8 cellular contexts compared by ENCODE assay signal in the genomic region with DNA sequence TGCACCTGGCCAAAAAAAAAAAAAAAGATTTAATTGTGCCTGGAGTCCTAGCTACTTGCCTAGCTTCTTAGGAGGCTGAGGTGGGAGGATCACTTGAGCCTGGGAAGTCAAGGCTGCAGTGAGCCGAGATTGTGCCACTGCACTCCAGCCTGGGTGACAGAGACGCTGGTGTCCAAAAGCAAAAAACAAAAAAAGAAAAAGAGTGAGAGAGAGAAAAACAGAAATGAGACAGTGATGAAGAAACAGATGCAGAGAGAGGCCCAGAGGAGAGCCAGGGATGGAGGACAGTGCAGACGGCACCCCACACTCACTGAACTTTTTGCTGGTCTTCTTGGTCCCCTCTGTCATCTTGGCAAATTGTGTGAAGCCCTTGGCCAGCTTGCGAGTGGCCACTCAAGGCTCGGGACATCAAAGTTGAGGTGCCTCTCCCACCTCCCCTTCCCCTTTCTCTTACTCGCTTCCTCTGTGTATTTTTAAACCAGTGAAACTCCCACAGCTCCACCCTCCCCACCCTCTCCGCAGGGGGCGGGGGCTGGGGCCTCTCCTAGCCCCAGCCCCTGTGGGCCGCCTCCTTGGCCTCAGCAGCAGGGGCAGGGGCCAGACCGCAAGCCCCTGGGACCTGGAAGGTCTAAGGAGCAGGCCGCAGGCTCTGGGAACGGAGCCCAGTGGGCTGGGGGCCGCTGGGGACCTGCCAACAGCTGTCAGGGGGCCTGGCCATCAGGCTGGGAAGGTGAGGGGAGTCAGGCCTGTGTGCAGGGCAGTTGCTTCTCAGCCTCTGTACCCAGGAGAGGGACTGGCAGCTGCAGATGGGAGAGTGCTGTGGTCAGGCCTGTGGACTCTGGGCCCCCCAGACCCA.
DNase-seq lines count a peak whose midpoint lies in the region; ATAC-seq, FAIRE-seq and TF ChIP-seq lines count a peak whose summit lies in the region.

Gene SH2D3C (minus strand): TSS at position 387 of the 856 bp plus-strand sequence. CDS start 39 bp downstream, at position 348.

- H3K27ac ChIP-seq in duodenal mucosa (ENCODE audit: low read depth, low read length) = peak within 1 kb of the TSS; percentile 77

- H3K27me3 ChIP-seq in duodenal mucosa (ENCODE audit: control insufficient read depth in 1 of 2, insufficient read depth in 2 of 2, low read length in 2 of 2) = no peaks in the 10 kb centered on the region

- peak in 3 of 5 experiments; percentile 22 to 64 (median 24) for DNase-seq in T-helper 2 cell
- peak; percentile 62 for DNase-seq in pons (ENCODE audit: low spot score)
- DNase-seq in HTR-8/SVneo (ENCODE audit: insufficient read length, low spot score) = no peak
- no peak for DNase-seq in NCI-H1105 (lab: John Stamatoyannopoulos, UW)
- no peak for DNase-seq in GM10266 (ENCODE audit: extremely low spot score)

- no peak for FAIRE-seq in HTR-8/SVneo (lab: Jason Lieb, UNC)

- H3K4me1 ChIP-seq in duodenal mucosa (ENCODE audit: control insufficient read depth in 1 of 2, insufficient read depth in 2 of 2, low read length in 2 of 2) = peaks cover 0 to 33% of the 10 kb centered on the region in 2 donors

- no peaks in the 10 kb centered on the region for H3K36me3 ChIP-seq in duodenal mucosa (ENCODE audit: control insufficient read depth in 1 of 2, insufficient read depth in 2 of 2, low read length in 2 of 2)

- TF ChIP-seq CTCF in GM12875 (IDR thresholded peaks at IDR 0.05; ENCODE audit: borderline replicate concordance, insufficient read depth, low read depth, low read length) (no peak), GM10266 (IDR thresholded peaks at IDR 0.05; ENCODE audit: control insufficient read depth, insufficient read depth, low read depth, missing control alignments) (no peak)

- ATAC-seq in HG02759 (IDR thresholded peaks at IDR 0.05; ENCODE audit: unreplicated experiment) = peak; percentile 48

- H3K4me3 ChIP-seq in GM12875 (ENCODE audit: low read depth, low read length) = peak within 1 kb of the TSS; percentile 81
- peak within 1 kb of the TSS; percentile 60 to 61 for H3K4me3 ChIP-seq in duodenal mucosa (ENCODE audit: low read depth in 1 of 2, low read length in 2 of 2)

- no peaks in the 10 kb centered on the region for H3K9me3 ChIP-seq in duodenal mucosa (ENCODE audit: control insufficient read depth in 1 of 2, low read length in 2 of 2)

- H3K9ac ChIP-seq in duodenal mucosa (ENCODE audit: low read depth in 1 of 2, low read length in 2 of 2) = peak within 1 kb of the TSS; percentile 43 to 52

Comparison
In these comparisons a context has a peak if more than half of its experiments do, and no peak if none do; other contexts are left out.
1. DNase-seq: peak in T-helper 2 cell (3 of 5) and pons (single experiment); none in HTR-8/SVneo (single experiment), NCI-H1105 (single experiment) and GM10266 (single experiment).